In the genomic region with DNA sequence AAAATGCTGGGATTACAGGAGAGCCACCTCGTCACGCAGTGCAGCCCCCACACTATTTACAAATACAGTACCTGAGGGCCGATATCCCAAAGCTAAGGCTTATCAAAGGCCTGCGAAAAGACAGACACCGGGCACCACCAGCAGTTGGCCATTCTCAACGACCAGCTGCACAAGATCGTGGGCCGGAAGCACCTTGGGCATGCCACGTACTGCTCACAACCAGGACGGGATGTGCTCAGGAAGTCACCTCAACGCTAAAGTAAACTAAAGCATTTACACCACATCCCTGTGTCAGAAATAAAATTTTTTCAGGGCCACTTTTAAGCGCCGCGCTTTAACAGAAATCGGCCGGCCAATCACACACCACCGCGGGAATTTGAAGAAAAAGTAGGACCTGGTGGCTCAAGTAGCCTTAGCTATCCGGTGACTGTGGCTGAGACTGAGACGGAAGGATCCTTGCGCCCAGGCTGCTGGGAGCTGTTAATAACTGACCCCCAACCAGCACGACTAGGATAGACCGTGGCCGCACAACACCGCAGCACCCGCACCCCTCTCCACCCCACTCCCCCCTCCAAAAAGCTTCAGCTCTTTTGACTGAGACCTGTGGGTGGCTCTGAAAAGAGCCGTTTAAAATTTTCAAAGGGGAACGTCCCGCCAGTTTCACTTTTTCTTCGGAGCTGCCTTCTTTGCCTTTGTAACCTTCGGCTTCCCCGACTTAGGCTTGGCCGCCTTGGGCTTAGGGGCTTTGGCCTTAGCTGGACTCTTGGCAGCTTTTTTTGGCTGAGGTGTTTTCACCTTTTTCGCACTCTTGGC, we compare ENCODE assay signal across 8 cellular contexts.
A peak's percentile ranks its signal among the peaks of the same experiment; 100 is the strongest.
DNase-seq lines count a peak whose midpoint lies in the region; ATAC-seq and TF ChIP-seq lines count a peak whose summit lies in the region.

No MANE protein-coding gene starts in this region.

- peak; percentile 43 for ATAC-seq in HG03064 (IDR thresholded peaks at IDR 0.05; ENCODE audit: low read depth, unreplicated experiment)
- ATAC-seq in activated naive CD4-positive, alpha-beta T cell treated with anti-CD3 and anti-CD28 coated beads, Interleukin-2, amount 50 U/mL, for 72 hours: peak; percentile 64 to 72
- ATAC-seq in heart right ventricle: peak; percentile 56 to 83 (median 72)

- no peak for TF ChIP-seq CTCF in heart right ventricle (IDR thresholded peaks at IDR 0.05)

- H3K4me1 ChIP-seq in heart right ventricle: peaks cover 0 to 46% (median 15%) of the 10 kb centered on the region in 9 donors

- peak overlapping the region; percentile 0 to 67 (median 55) for H3K4me3 ChIP-seq in heart right ventricle

- DNase-seq in activated T-cell treated with anti-CD3 and anti-CD28 coated beads for 1 hour (ENCODE audit: low read depth) (peak; percentile 47), RPMI7951 (ENCODE audit: low read depth) (peak; percentile 75), heart right ventricle (peak in 1 of 2 donors; percentile 37), renal cortical epithelial cell (ENCODE audit: low read depth) (peak; percentile 65), NCI-H187 treated with DMSO at 0.1 percent for 48 hours (lab: John Stamatoyannopoulos, UW) (no peak)
- no peak for DNase-seq in activated T-cell treated with anti-CD3 and anti-CD28 coated beads, Interleukin-2, amount 50 U/mL, for 1 hour
- peak; percentile 66 to 81 for DNase-seq in activated naive CD4-positive, alpha-beta T cell treated with anti-CD3 and anti-CD28 coated beads, Interleukin-2, amount 50 U/mL, for 72 hours (ENCODE audit: low spot score in 2 of 2)

- peaks cover 0 to 9% of the 10 kb centered on the region in 2 donors for H3K36me3 Mint-ChIP-seq in activated naive CD4-positive, alpha-beta T cell treated with anti-CD3 and anti-CD28 coated beads, Interleukin-2, amount 50 U/mL, for 72 hours

- no peaks in the 10 kb centered on the region for H3K9me3 ChIP-seq in heart right ventricle

- H3K27ac ChIP-seq in heart right ventricle: peak overlapping the region in 9 of 10 donors; percentile 7 to 92 (median 49)

- peak overlapping the region; percentile 99 to 100 for H3K27ac Mint-ChIP-seq in activated naive CD4-positive, alpha-beta T cell treated with anti-CD3 and anti-CD28 coated beads, Interleukin-2, amount 50 U/mL, for 72 hours

- no peaks in the 10 kb centered on the region for H3K36me3 ChIP-seq in heart right ventricle

- WGBS in heart right ventricle, 2 donors: 0 to 1% methylated on average over 34 of the region's 34 CpGs

- peaks cover 4 to 82% (median 62%) of the 10 kb centered on the region in 7 donors for H3K27me3 ChIP-seq in heart right ventricle

- intact Hi-C loops in heart right ventricle (cut with DNase I): loop anchor here in 2 of 10 donors (5.0 to 10.0 kb wide), 2 partner anchors 38 to 51 kb away; a partner anchor contains a TSS

- H3K9me3 Mint-ChIP-seq in activated naive CD4-positive, alpha-beta T cell treated with anti-CD3 and anti-CD28 coated beads, Interleukin-2, amount 50 U/mL, for 72 hours: no peaks in the 10 kb centered on the region

Comparison
In these comparisons a context has a peak if more than half of its experiments do, and no peak if none do; other contexts are left out.
1. DNase-seq: peak in activated T-cell treated with anti-CD3 and anti-CD28 coated beads for 1 hour (single experiment), RPMI7951 (single experiment), activated naive CD4-positive, alpha-beta T cell treated with anti-CD3 and anti-CD28 coated beads, Interleukin-2, amount 50 U/mL, for 72 hours (2 of 2) and renal cortical epithelial cell (single experiment); none in activated T-cell treated with anti-CD3 and anti-CD28 coated beads, Interleukin-2, amount 50 U/mL, for 1 hour (single experiment) and NCI-H187 treated with DMSO at 0.1 percent for 48 hours (single experiment).
2. Peak in every context shown above with its lines, with median percentiles within 50 percentile points of each other: ATAC-seq.